ENCODE assay signal across 21 cellular contexts in the genomic region with DNA sequence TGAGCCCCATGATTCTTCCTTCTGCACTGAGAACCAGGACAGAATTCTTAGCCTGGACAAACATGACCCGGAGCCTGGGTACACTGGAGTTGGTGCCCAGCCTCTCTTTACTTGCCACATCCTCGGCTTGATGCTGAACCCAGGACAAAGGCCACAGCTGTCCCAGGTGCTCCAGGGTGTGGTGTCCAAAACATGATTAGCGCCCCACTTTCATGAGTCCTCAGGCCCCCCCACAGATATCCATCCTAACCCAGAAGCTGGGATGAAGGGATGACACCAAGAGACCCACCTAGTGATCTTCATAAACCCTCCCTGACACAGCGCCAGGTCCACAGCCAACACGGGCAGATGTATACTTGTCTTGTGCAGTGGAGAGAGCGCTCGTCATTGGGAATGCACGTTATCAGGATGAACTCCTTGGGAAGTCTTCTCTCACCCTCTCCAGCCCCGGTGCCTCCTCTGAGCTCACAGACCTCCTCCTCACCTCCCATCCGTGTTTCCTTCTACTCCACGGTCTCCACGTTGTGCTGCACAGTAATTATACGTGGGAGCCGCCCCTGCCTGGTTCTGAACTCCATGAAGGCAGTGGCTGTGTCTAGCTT. TPM values are rescaled to one million over a fixed set of nuclear protein-coding genes. Genes with fewer than 3 reads are reported as not detected.
DNase-seq lines count a peak whose midpoint lies in the region; ATAC-seq and TF ChIP-seq lines count a peak whose summit lies in the region.
"Had no signal": no experiment of that assay in that cellular context is flagged by ENCODE, and none has a peak within 500 bp of the region (broad histone marks: within the 10 kb centered on the region; RNA-seq: fewer than 3 reads in every experiment).

No MANE protein-coding gene starts in this region.

- TF ChIP-seq CTCF in left ventricle myocardium inferior (IDR thresholded peaks at IDR 0.05; ENCODE audit: borderline replicate concordance) = no peak
- TF ChIP-seq CTCF in hepatocyte (IDR thresholded peaks at IDR 0.05; ENCODE audit: poor library complexity) = no peak
- TF ChIP-seq CTCF in neural progenitor cell (IDR thresholded peaks at IDR 0.05) = no peak
- no peak for TF ChIP-seq CTCF in vagina (IDR thresholded peaks at IDR 0.05)

- no peak for ATAC-seq in left ventricle myocardium superior
- no peak for ATAC-seq in GM18519 (IDR thresholded peaks at IDR 0.05; ENCODE audit: low FRiP score, unreplicated experiment)
- ATAC-seq in GM19035 (IDR thresholded peaks at IDR 0.05; ENCODE audit: unreplicated experiment) = no peak
- ATAC-seq: activated CD8-positive, alpha-beta memory T cell treated with anti-CD3 and anti-CD28 coated beads, Interleukin-2, amount 10 ng/mL, durations not matched to agents 7 days and 5 days; activated T-helper 17 cell treated with anti-CD3 and anti-CD28 coated beads, Interleukin-2, amount 50 U/mL, for 72 hours; naive thymus-derived CD4-positive, alpha-beta T cell had no signal

- H3K36me3 Mint-ChIP-seq in neural progenitor cell = no peaks in the 10 kb centered on the region
- H3K36me3 Mint-ChIP-seq: activated CD8-positive, alpha-beta memory T cell treated with anti-CD3 and anti-CD28 coated beads, Interleukin-2, amount 10 ng/mL, durations not matched to agents 7 days and 5 days; activated naive CD8-positive, alpha-beta T cell treated with anti-CD3 and anti-CD28 coated beads for 36 hours; naive thymus-derived CD4-positive, alpha-beta T cell had no signal

- H3K4me1 Mint-ChIP-seq in neural progenitor cell = peaks cover 84% of the 10 kb centered on the region
- H3K4me1 Mint-ChIP-seq: activated CD4-positive, alpha-beta T cell treated with anti-CD3 and anti-CD28 coated beads, Interleukin-2, amount 10 ng/mL, durations not matched to agents 24 days and 14 days; activated CD8-positive, alpha-beta memory T cell treated with anti-CD3 and anti-CD28 coated beads, Interleukin-2, amount 10 ng/mL, durations not matched to agents 7 days and 5 days; activated naive CD8-positive, alpha-beta T cell treated with anti-CD3 and anti-CD28 coated beads for 36 hours; activated T-helper 17 cell treated with anti-CD3 and anti-CD28 coated beads, Interleukin-2, amount 50 U/mL, for 72 hours; naive thymus-derived CD4-positive, alpha-beta T cell had no signal

- no peaks in the 10 kb centered on the region for H3K79me2 ChIP-seq in hepatocyte
- no peaks in the 10 kb centered on the region for H3K79me2 ChIP-seq in neural progenitor cell (ENCODE audit: low read depth)

- H3K9me3 ChIP-seq in left ventricle myocardium inferior (replicated peaks) (no peaks in the 10 kb centered on the region), hepatocyte (ENCODE audit: low read depth) (no peaks in the 10 kb centered on the region), neural progenitor cell (ENCODE audit: low read depth) (no peaks in the 10 kb centered on the region), vagina (no peaks in the 10 kb centered on the region)
- H3K9me3 ChIP-seq: psoas muscle had no signal

- H2AFZ ChIP-seq in hepatocyte (no peak overlapping the region), neural progenitor cell (replicated peaks) (no peak overlapping the region)

- no peak overlapping the region for H3K9ac ChIP-seq in neural progenitor cell

- WGBS in hepatocyte (ENCODE audit: low lambda C conversion rate, missing lambda C conversion rate) = 65% methylated on average over 14 of the region's 14 CpGs

- peaks cover 30% of the 10 kb centered on the region for H3K4me1 ChIP-seq in left ventricle myocardium inferior
- peaks cover 45% of the 10 kb centered on the region for H3K4me1 ChIP-seq in hepatocyte (ENCODE audit: insufficient read depth)
- peaks cover 60% of the 10 kb centered on the region for H3K4me1 ChIP-seq in neural progenitor cell
- H3K4me1 ChIP-seq in vagina = peaks cover 18% of the 10 kb centered on the region
- H3K4me1 ChIP-seq: psoas muscle had no signal

- intact Hi-C loops in left ventricle myocardium inferior (cut with micrococcal nuclease) (no loop called here), left ventricle myocardium superior (cut with micrococcal nuclease) (no loop called here), vagina (cut with DNase I) (no loop called here)

- no peaks in the 10 kb centered on the region for H3K36me3 ChIP-seq in left ventricle myocardium inferior
- no peaks in the 10 kb centered on the region for H3K36me3 ChIP-seq in hepatocyte (replicated peaks; ENCODE audit: insufficient read depth, low read depth)
- no peaks in the 10 kb centered on the region for H3K36me3 ChIP-seq in neural progenitor cell
- H3K36me3 ChIP-seq in vagina = no peaks in the 10 kb centered on the region

- H3K4me2 ChIP-seq in hepatocyte = peak overlapping the region; percentile 6
- H3K4me2 ChIP-seq in neural progenitor cell = no peak overlapping the region

- H4K20me1 ChIP-seq in hepatocyte (ENCODE audit: insufficient read depth, poor library complexity, severe bottlenecking) (no peaks in the 10 kb centered on the region), neural progenitor cell (ENCODE audit: low read depth) (no peaks in the 10 kb centered on the region)

- H3K27ac Mint-ChIP-seq in neural progenitor cell = peak overlapping the region; percentile 91
- H3K27ac Mint-ChIP-seq: activated CD4-positive, alpha-beta T cell treated with anti-CD3 and anti-CD28 coated beads, Interleukin-2, amount 10 ng/mL, durations not matched to agents 24 days and 14 days; activated CD8-positive, alpha-beta memory T cell treated with anti-CD3 and anti-CD28 coated beads, Interleukin-2, amount 10 ng/mL, durations not matched to agents 7 days and 5 days; activated naive CD8-positive, alpha-beta T cell treated with anti-CD3 and anti-CD28 coated beads for 36 hours; activated T-helper 17 cell treated with anti-CD3 and anti-CD28 coated beads, Interleukin-2, amount 50 U/mL, for 72 hours; naive thymus-derived CD4-positive, alpha-beta T cell had no signal

- H3K27me3 Mint-ChIP-seq in neural progenitor cell (ENCODE audit: insufficient read depth, low read depth) = peaks cover 16% of the 10 kb centered on the region
- H3K27me3 Mint-ChIP-seq: activated CD4-positive, alpha-beta T cell treated with anti-CD3 and anti-CD28 coated beads, Interleukin-2, amount 10 ng/mL, durations not matched to agents 24 days and 14 days; activated naive CD8-positive, alpha-beta T cell treated with anti-CD3 and anti-CD28 coated beads for 36 hours had no signal

- H3K27ac ChIP-seq in left ventricle myocardium inferior (replicated peaks) = peak overlapping the region; percentile 63
- H3K27ac ChIP-seq in hepatocyte = peak overlapping the region; percentile 77
- no peak overlapping the region for H3K27ac ChIP-seq in neural progenitor cell
- H3K27ac ChIP-seq in vagina = peak overlapping the region; percentile 48
- H3K27ac ChIP-seq: psoas muscle had no signal

- no peak for TF ChIP-seq POLR2A in vagina (IDR thresholded peaks at IDR 0.05)

- no peaks in the 10 kb centered on the region for H3K9me2 ChIP-seq in hepatocyte (replicated peaks; ENCODE audit: insufficient read depth)

- no peaks in the 10 kb centered on the region for H3K27me3 ChIP-seq in left ventricle myocardium inferior (ENCODE audit: low read depth)
- no peaks in the 10 kb centered on the region for H3K27me3 ChIP-seq in hepatocyte
- H3K27me3 ChIP-seq in neural progenitor cell = peaks cover 24% of the 10 kb centered on the region
- H3K27me3 ChIP-seq in vagina = no peaks in the 10 kb centered on the region

- DNase-seq in left ventricle myocardium inferior (no peak), left ventricle myocardium superior (no peak), hepatocyte (ENCODE audit: low spot score) (no peak), neural progenitor cell (ENCODE audit: low spot score) (no peak), vagina (ENCODE audit: extremely low spot score in 2 of 2) (no peak), NCI-H345 (lab: John Stamatoyannopoulos, UW) (no peak)
- DNase-seq: activated CD4-positive, alpha-beta T cell treated with anti-CD3 and anti-CD28 coated beads, Interleukin-2, amount 10 ng/mL, durations not matched to agents 24 days and 14 days; activated CD8-positive, alpha-beta memory T cell treated with anti-CD3 and anti-CD28 coated beads, Interleukin-2, amount 10 ng/mL, durations not matched to agents 7 days and 5 days; activated naive CD8-positive, alpha-beta T cell treated with anti-CD3 and anti-CD28 coated beads for 36 hours; KG1; naive thymus-derived CD4-positive, alpha-beta T cell; NCI-H187 treated with DMSO at 0.1 percent for 48 hours; NCI-H2227 treated with DMSO at 0.1 percent for 48 hours; NCI-H82; OCI-M1; psoas muscle; SHP77; T-helper 1 cell had no signal

- peak overlapping the region; percentile 37 for H3K4me3 Mint-ChIP-seq in neural progenitor cell
- H3K4me3 Mint-ChIP-seq: activated CD4-positive, alpha-beta T cell treated with anti-CD3 and anti-CD28 coated beads, Interleukin-2, amount 10 ng/mL, durations not matched to agents 24 days and 14 days; activated CD8-positive, alpha-beta memory T cell treated with anti-CD3 and anti-CD28 coated beads, Interleukin-2, amount 10 ng/mL, durations not matched to agents 7 days and 5 days; activated naive CD8-positive, alpha-beta T cell treated with anti-CD3 and anti-CD28 coated beads for 36 hours; activated T-helper 17 cell treated with anti-CD3 and anti-CD28 coated beads, Interleukin-2, amount 50 U/mL, for 72 hours; naive thymus-derived CD4-positive, alpha-beta T cell had no signal

- peaks cover 9% of the 10 kb centered on the region for H3K9me3 Mint-ChIP-seq in neural progenitor cell
- H3K9me3 Mint-ChIP-seq: activated CD4-positive, alpha-beta T cell treated with anti-CD3 and anti-CD28 coated beads, Interleukin-2, amount 10 ng/mL, durations not matched to agents 24 days and 14 days; activated naive CD8-positive, alpha-beta T cell treated with anti-CD3 and anti-CD28 coated beads for 36 hours; activated T-helper 17 cell treated with anti-CD3 and anti-CD28 coated beads, Interleukin-2, amount 50 U/mL, for 72 hours; naive thymus-derived CD4-positive, alpha-beta T cell had no signal

- no peak overlapping the region for H3K4me3 ChIP-seq in left ventricle myocardium inferior
- H3K4me3 ChIP-seq in hepatocyte = no peak overlapping the region
- H3K4me3 ChIP-seq in neural progenitor cell = no peak overlapping the region
- no peak overlapping the region for H3K4me3 ChIP-seq in vagina
- H3K4me3 ChIP-seq: psoas muscle had no signal

- peaks cover 14% of the 10 kb centered on the region for H3F3A ChIP-seq in neural progenitor cell (ENCODE audit: low read depth)

RNA-seq across cellular contexts. Expression of a gene that starts 3.6 kb away (rescaled TPM):
- total RNA-seq in left ventricle myocardium inferior (0.11 TPM), left ventricle myocardium superior (0.55 TPM), hepatocyte (0.53 and 1.0 TPM in 2 replicates), neural progenitor cell (ENCODE audit: low replicate concordance) (0.87 and 1.2 TPM in 2 replicates), vagina (0.49 TPM)
- 1.4 and 2.1 TPM in 2 replicates for polyA plus RNA-seq in hepatocyte
- total RNA-seq: activated CD8-positive, alpha-beta memory T cell treated with anti-CD3 and anti-CD28 coated beads, Interleukin-2, amount 10 ng/mL, durations not matched to agents 7 days and 5 days; activated naive CD8-positive, alpha-beta T cell treated with anti-CD3 and anti-CD28 coated beads for 36 hours; activated T-helper 17 cell treated with anti-CD3 and anti-CD28 coated beads, Interleukin-2, amount 50 U/mL, for 72 hours; naive thymus-derived CD4-positive, alpha-beta T cell had no signal
- polyA plus RNA-seq: naive thymus-derived CD4-positive, alpha-beta T cell had no signal
